In the genomic region with DNA sequence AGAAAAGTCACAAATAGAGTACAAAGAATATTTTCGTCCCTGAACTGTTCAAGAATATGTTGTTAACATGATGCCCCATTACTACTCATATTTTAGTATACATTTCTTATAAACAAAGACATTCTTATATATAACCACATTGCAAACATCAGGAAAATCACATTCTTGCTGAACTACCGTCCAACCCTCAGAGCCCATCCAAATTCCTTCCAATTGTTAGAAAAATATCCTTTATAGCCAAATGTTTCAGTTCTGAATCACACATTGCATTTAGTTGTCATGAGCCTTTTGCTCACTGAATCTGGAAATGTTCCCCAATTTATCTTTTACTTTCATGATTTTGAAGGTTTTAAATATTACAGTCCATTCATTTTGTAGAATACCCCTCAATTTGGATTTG, we compare ENCODE assay signal across 27 cellular contexts.
DNase-seq lines count a peak whose midpoint lies in the region; ATAC-seq and TF ChIP-seq lines count a peak whose summit lies in the region.
"Had no signal": no experiment of that assay in that cellular context is flagged by ENCODE, and none has a peak within 500 bp of the region (broad histone marks: within the 10 kb centered on the region; RNA-seq: fewer than 3 reads in every experiment).

No MANE protein-coding gene starts in this region.

- no peak overlapping the region for H3K14ac ChIP-seq in IMR-90 (replicated peaks; ENCODE audit: low read depth, low read length)

- H3K4me1 ChIP-seq in IMR-90 (ENCODE audit: control insufficient read depth, insufficient read depth, low read length) (peaks cover 15% of the 10 kb centered on the region), testis (no peaks in the 10 kb centered on the region)
- H3K4me1 ChIP-seq: A549, heart right ventricle had no signal

- no peak overlapping the region for H3K4ac ChIP-seq in IMR-90 (ENCODE audit: low read depth, low read length)

- peak overlapping the region; percentile 84 for H3K56ac ChIP-seq in IMR-90 (ENCODE audit: extremely low read depth, insufficient read depth, low read length)

- H4K5ac ChIP-seq in IMR-90 (ENCODE audit: low read depth, low read length), result no peak overlapping the region

- no peak overlapping the region for H2BK15ac ChIP-seq in IMR-90 (ENCODE audit: low read depth, low read length)

- peak overlapping the region in 1 of 2 experiments; percentile 27; a peak in 1 of 4 replicates for H4K8ac ChIP-seq in IMR-90 (ENCODE audit: low read depth in 2 of 2, low read length in 2 of 2)

- WGBS in IMR-90 (ENCODE audit: extremely low coverage in 2 of 2, insufficient read length in 1 of 2), 2 experiments, result no CpG with 5 or more reads among the region's 2 CpGs
- 41 to 55% methylated on average over 2 of the region's 2 CpGs for WGBS in testis, 2 donors

- TF ChIP-seq CTCF in IMR-90 (conservative IDR thresholded peaks at IDR 0.05; ENCODE audit: low read depth, low read length) (no peak), testis (IDR thresholded peaks at IDR 0.05) (no peak)

- H2AK5ac ChIP-seq in IMR-90 (ENCODE audit: low read depth, low read length), result no peak overlapping the region

- H3K4me3 ChIP-seq in IMR-90 (ENCODE audit: insufficient read depth, low read depth, low read length), result no peak overlapping the region
- H3K4me3 ChIP-seq in testis, result no peak overlapping the region
- H3K4me3 ChIP-seq: A549, GM12878, heart right ventricle, SK-N-MC had no signal

- in situ Hi-C loops in IMR-90 (cut with MboI; ENCODE audit: low sequenced_read_pairs), result no loop called here

- no peaks in the 10 kb centered on the region for H3K79me1 ChIP-seq in IMR-90 (ENCODE audit: low read depth in 1 of 2, low read length in 2 of 2)

- no peaks in the 10 kb centered on the region for H3K36me3 ChIP-seq in IMR-90 (ENCODE audit: control insufficient read depth, insufficient read depth, low read length)
- H3K36me3 ChIP-seq in testis (ENCODE audit: low read depth, missing control alignments), result no peaks in the 10 kb centered on the region
- H3K36me3 ChIP-seq: heart right ventricle had no signal

- BruUV-seq in IMR-90 (replicated peaks; lab: Mats Ljungman, UMichigan), result no TSS peak

- H3K9me1 ChIP-seq in IMR-90 (ENCODE audit: insufficient read depth, low read length), result peaks cover 3% of the 10 kb centered on the region; the same call in 1 of the 2 replicates

- no peaks in the 10 kb centered on the region for H3K27me3 ChIP-seq in IMR-90 (ENCODE audit: control insufficient read depth, insufficient read depth, low read length)
- H3K27me3 ChIP-seq in testis, result no peaks in the 10 kb centered on the region
- H3K27me3 ChIP-seq: heart right ventricle had no signal

- peak overlapping the region; percentile 32; the same call in 1 of the 2 replicates for H3K18ac ChIP-seq in IMR-90 (ENCODE audit: low read depth, low read length)

- no peak overlapping the region for H2AFZ ChIP-seq in IMR-90 (replicated peaks; ENCODE audit: low read length, poor library complexity)

- peak; percentile 86 for ATAC-seq in IMR-90 (ENCODE audit: low read depth)
- ATAC-seq in HG02840 (IDR thresholded peaks at IDR 0.05; ENCODE audit: low FRiP score, unreplicated experiment), result no peak
- ATAC-seq: A549; activated CD4-positive, CD25-positive, alpha-beta regulatory T cell treated with anti-CD3 and anti-CD28 coated beads, Interleukin-2, amount 50 U/mL, for 24 hours; GM12878; heart right ventricle; right cardiac atrium had no signal

- 0 out of 2 replicates have a peak overlapping the region, but pooled peaks have one; percentile 26 for H3K27ac ChIP-seq in IMR-90 (ENCODE audit: insufficient read depth, low read length)
- no peak overlapping the region for H3K27ac ChIP-seq in testis
- H3K27ac ChIP-seq: A549, heart right ventricle, RWPE1, SK-N-MC had no signal

- peak overlapping the region; percentile 80 for H2BK5ac ChIP-seq in IMR-90 (ENCODE audit: low read depth, low read length, poor library complexity, severe bottlenecking)

- no peak for TF ChIP-seq POLR2A in IMR-90 (IDR thresholded peaks at IDR 0.05; ENCODE audit: low read depth, low read length)
- TF ChIP-seq POLR2A in testis (IDR thresholded peaks at IDR 0.05), result no peak

- no peaks in the 10 kb centered on the region for H4K20me1 ChIP-seq in IMR-90 (ENCODE audit: insufficient read depth, low read length)

- intact Hi-C loops in IMR-90 (cut with micrococcal nuclease) (no loop called here), testis (cut with DNase I; ENCODE audit: low total_unique reads) (no loop called here)

- H4K91ac ChIP-seq in IMR-90 (ENCODE audit: insufficient read depth, low read depth, low read length), result no peak overlapping the region

- DNase-seq in AG20443 (ENCODE audit: low spot score) (peak; percentile 65), IMR-90 (peak; percentile 89), dedifferentiated amniotic fluid mesenchymal stem cell (ENCODE audit: extremely low spot score) (peak; percentile 81), kidney glomerular epithelial cell (lab: John Stamatoyannopoulos, UW) (peak; percentile 13), testis (no peak), NCI-H1694 (lab: John Stamatoyannopoulos, UW) (no peak)
- DNase-seq in NK-92 treated with Interleukin-12 subunit alpha and Interleukin-12 subunit beta, amount 100 ng/mL, for 24 hours (lab: John Stamatoyannopoulos, UW), result no peak
- DNase-seq: activated CD4-positive, alpha-beta memory T cell treated with anti-CD3 and anti-CD28 coated beads, Interleukin-2, amount 10 ng/mL, durations not matched to agents 7 days and 5 days; activated CD8-positive, alpha-beta memory T cell treated with anti-CD3 and anti-CD28 coated beads, Interleukin-2, amount 50 U/mL, for 48 hours; activated naive CD4-positive, alpha-beta T cell treated with anti-CD3 and anti-CD28 coated beads, Interleukin-2, amount 50 U/mL, for 16 hours; anterior cingulate cortex; C1 segment of cervical spinal cord; central memory CD4-positive, alpha-beta T cell; DMS79; heart right ventricle; NCI-H1436; NCI-H2107; NCI-H446; right cardiac atrium; stimulated activated CD4-positive, alpha-beta T cell treated with anti-CD3 and anti-CD28 coated beads, Interleukin-2, amount 100 ng/mL, for 24 hours; trophoblast cell had no signal

- CTCF ChIA-PET in IMR-90 (lab: Yijun Ruan, JAX), result no interaction called here

- POLR2A ChIA-PET in IMR-90 (lab: Charles Lee; ENCODE audit: unreplicated experiment), result no interaction called here

- H2AK9ac ChIP-seq in IMR-90 (replicated peaks; ENCODE audit: low read depth, low read length, poor library complexity), result no peak overlapping the region

- peak overlapping the region; percentile 76; the same call in 1 of the 2 replicates for H3K4me2 ChIP-seq in IMR-90 (ENCODE audit: low read depth, low read length)
- H3K4me2 ChIP-seq: A549 had no signal

- H3K9me3 ChIP-seq in IMR-90 (ENCODE audit: control insufficient read depth, insufficient read depth, low read length) (no peaks in the 10 kb centered on the region), testis (no peaks in the 10 kb centered on the region)
- H3K9me3 ChIP-seq: A549 had no signal

- no peak for TF ChIP-seq RAD21 in IMR-90 (IDR thresholded peaks at IDR 0.05; ENCODE audit: low read length)

- H2BK20ac ChIP-seq in IMR-90 (ENCODE audit: low read depth, low read length), result no peak overlapping the region

- no peak overlapping the region for H3K9ac ChIP-seq in IMR-90 (ENCODE audit: low read depth, low read length)

- dilution Hi-C loops in IMR-90 (cut with HindIII; ENCODE audit: low sequenced_read_pairs, unreplicated experiment), result no loop called here

- 0 out of 2 replicates have a peak overlapping the region, but pooled peaks have one; percentile 35 for H2BK120ac ChIP-seq in IMR-90 (ENCODE audit: low read depth, low read length)

- H3K23ac ChIP-seq in IMR-90 (ENCODE audit: low read depth, low read length), result no peak overlapping the region

TF ChIP-seq in IMR-90, 13 proteins besides CTCF, POLR2A, EP300 and RAD21:
- peak; percentile 24; the same call in 1 of the 2 replicates for TF ChIP-seq FOS (IDR thresholded peaks at IDR 0.05; ENCODE audit: low read depth, low read length)
- TF ChIP-seq CHD1 (IDR thresholded peaks at IDR 0.05; ENCODE audit: low read depth, low read length), result no peak

Comparison
In these comparisons a context has a peak if more than half of its experiments do, and no peak if none do; other contexts are left out.
1. DNase-seq: peak in AG20443 (single experiment), IMR-90 (single experiment), dedifferentiated amniotic fluid mesenchymal stem cell (single experiment) and kidney glomerular epithelial cell (single experiment); none in NK-92 treated with Interleukin-12 subunit alpha and Interleukin-12 subunit beta, amount 100 ng/mL, for 24 hours (single experiment), testis (single experiment) and NCI-H1694 (single experiment).